In genomic region chr20:46063151-46063550, GRCh38 we compare ENCODE assay signal across 1 cellular context.
TF ChIP-seq lines count a peak whose summit lies in the region.

No MANE protein-coding gene starts in this region.

TF ChIP-seq in GM12878, 131 proteins besides CTCF, POLR2A, EP300 and RAD21:
- TF ChIP-seq ZNF24 (IDR thresholded peaks at IDR 0.05) = no peak
- TF ChIP-seq GABPA (IDR thresholded peaks at IDR 0.05; ENCODE audit: low read depth) = no peak
- no peak for TF ChIP-seq IKZF1 (conservative IDR thresholded peaks at IDR 0.05)
- no peak for TF ChIP-seq RCOR1 (conservative IDR thresholded peaks at IDR 0.05; ENCODE audit: low read depth, low read length)
- TF ChIP-seq MTA2 (IDR thresholded peaks at IDR 0.05; ENCODE audit: low read depth) = no peak
- no peak for TF ChIP-seq BCL3 (IDR thresholded peaks at IDR 0.05; ENCODE audit: borderline replicate concordance, insufficient read depth, low read depth, low read length, poor library complexity, severe bottlenecking)
- TF ChIP-seq YBX1 (IDR thresholded peaks at IDR 0.05) = no peak
